Comparison of ENCODE assay signal across 8 cellular contexts in the genomic region with DNA sequence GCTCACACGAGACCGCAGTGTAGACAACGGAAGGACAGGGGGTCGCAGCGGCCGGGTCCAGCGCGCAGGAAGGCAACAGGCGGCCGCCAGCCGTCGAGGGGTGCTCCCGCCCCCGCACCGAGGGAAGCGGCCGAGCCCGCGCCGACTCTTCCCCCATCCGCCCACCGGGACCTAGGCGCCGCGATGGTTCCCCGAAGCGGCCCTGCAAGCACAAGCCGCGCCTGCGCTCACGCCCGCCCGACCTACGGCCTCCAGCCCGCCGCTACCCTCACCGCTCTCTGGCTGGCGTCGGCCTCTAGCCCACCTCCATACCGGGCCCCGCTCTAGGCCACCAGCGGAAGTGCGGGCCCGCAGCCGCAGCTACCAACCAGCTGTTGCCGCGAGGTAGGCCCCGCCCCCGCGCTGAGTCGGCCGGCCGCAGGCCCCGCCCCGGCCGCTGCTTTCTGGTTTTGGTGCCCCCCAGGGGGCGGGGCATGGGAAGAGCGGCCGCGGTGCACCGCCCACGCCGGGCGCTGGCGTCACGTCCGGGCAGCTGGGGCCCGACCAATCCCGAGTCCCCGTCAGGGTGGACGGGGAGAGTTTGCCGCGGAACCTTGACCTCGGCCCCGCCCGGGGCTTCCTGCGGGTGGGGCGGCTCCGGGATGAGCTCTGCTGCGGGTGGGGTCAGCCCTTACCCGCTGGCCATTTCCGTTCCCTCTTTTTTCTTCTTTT. TPM values are rescaled to one million over a fixed set of nuclear protein-coding genes. Genes with fewer than 3 reads are reported as not detected.
DNase-seq lines count a peak whose midpoint lies in the region; ATAC-seq and TF ChIP-seq lines count a peak whose summit lies in the region.

A gene with protein sequence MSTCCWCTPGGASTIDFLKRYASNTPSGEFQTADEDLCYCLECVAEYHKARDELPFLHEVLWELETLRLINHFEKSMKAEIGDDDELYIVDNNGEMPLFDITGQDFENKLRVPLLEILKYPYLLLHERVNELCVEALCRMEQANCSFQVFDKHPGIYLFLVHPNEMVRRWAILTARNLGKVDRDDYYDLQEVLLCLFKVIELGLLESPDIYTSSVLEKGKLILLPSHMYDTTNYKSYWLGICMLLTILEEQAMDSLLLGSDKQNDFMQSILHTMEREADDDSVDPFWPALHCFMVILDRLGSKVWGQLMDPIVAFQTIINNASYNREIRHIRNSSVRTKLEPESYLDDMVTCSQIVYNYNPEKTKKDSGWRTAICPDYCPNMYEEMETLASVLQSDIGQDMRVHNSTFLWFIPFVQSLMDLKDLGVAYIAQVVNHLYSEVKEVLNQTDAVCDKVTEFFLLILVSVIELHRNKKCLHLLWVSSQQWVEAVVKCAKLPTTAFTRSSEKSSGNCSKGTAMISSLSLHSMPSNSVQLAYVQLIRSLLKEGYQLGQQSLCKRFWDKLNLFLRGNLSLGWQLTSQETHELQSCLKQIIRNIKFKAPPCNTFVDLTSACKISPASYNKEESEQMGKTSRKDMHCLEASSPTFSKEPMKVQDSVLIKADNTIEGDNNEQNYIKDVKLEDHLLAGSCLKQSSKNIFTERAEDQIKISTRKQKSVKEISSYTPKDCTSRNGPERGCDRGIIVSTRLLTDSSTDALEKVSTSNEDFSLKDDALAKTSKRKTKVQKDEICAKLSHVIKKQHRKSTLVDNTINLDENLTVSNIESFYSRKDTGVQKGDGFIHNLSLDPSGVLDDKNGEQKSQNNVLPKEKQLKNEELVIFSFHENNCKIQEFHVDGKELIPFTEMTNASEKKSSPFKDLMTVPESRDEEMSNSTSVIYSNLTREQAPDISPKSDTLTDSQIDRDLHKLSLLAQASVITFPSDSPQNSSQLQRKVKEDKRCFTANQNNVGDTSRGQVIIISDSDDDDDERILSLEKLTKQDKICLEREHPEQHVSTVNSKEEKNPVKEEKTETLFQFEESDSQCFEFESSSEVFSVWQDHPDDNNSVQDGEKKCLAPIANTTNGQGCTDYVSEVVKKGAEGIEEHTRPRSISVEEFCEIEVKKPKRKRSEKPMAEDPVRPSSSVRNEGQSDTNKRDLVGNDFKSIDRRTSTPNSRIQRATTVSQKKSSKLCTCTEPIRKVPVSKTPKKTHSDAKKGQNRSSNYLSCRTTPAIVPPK (N-terminal part only) (minus strand): TSS at position 342 of the 711 bp plus-strand sequence. CDS start 5,558 bp downstream, outside the sequence.

- H3K9ac ChIP-seq in Loucy (ENCODE audit: low read depth, low read length, poor library complexity, severe bottlenecking), result peak within 1 kb of the TSS; percentile 93

- H3K36me3 Mint-ChIP-seq in activated T-helper 2 cell treated with anti-CD3 and anti-CD28 coated beads, Interferon-gamma antibody, Interleukin-2, Interleukin-4, amounts not matched to agents 10 μg/mL and 5 μg/mL and 100 μg/mL, durations not matched to agents 14 hours and 24 hours and 36 hours (ENCODE audit: low read depth), result peaks cover 36% of the 10 kb centered on the region
- H3K36me3 Mint-ChIP-seq in naive thymus-derived CD8-positive, alpha-beta T cell, result peaks cover 0 to 24% (median under 1%) of the 10 kb centered on the region in 3 donors
- H3K36me3 Mint-ChIP-seq in stimulated activated naive B cell treated with anti-CD40 and anti-IgM and Interleukin-4, amounts not matched to agents 10 μg/mL and 1 μg/mL and 100 μg/mL, for 72 hours, result peaks cover 22 to 29% of the 10 kb centered on the region in 2 donors

- peak within 1 kb of the TSS; percentile 98 for H3K4me3 ChIP-seq in H7 (ENCODE audit: insufficient read depth, low read depth, low read length)
- H3K4me3 ChIP-seq in Loucy (ENCODE audit: low read length, poor library complexity, severe bottlenecking), result peak within 1 kb of the TSS; percentile 82
- H3K4me3 ChIP-seq in RWPE2 (ENCODE audit: severe bottlenecking), result peak within 1 kb of the TSS; percentile 95
- peak within 1 kb of the TSS; percentile 82 for H3K4me3 ChIP-seq in fibroblast of mammary gland (ENCODE audit: control insufficient read depth, low read depth, low read length)

- intact Hi-C loops in activated T-helper 2 cell treated with anti-CD3 and anti-CD28 coated beads, Interferon-gamma antibody, Interleukin-2, Interleukin-4, amounts not matched to agents 10 μg/mL and 5 μg/mL and 100 μg/mL, durations not matched to agents 14 hours and 24 hours and 36 hours (cut with micrococcal nuclease), result loop anchor here (1.0 to 10.0 kb wide), 4 partner anchors 52 to 1100 kb away; partner anchors contain the start of genes PRRC2B and TTF1

- H3K9me2 ChIP-seq in Loucy (replicated peaks; ENCODE audit: low read depth, low read length), result no peaks in the 10 kb centered on the region

- H3F3A ChIP-seq in Loucy (ENCODE audit: low read depth), result peaks cover 9% of the 10 kb centered on the region; the same call in 1 of the 2 replicates

- H3K4me2 ChIP-seq in Loucy (ENCODE audit: low read depth, low read length, poor library complexity, severe bottlenecking), result peak within 1 kb of the TSS; percentile 96

- H2AFZ ChIP-seq in Loucy (ENCODE audit: low read length), result peak within 1 kb of the TSS; percentile 86

- H3K4me3 Mint-ChIP-seq in activated T-helper 2 cell treated with anti-CD3 and anti-CD28 coated beads, Interferon-gamma antibody, Interleukin-2, Interleukin-4, amounts not matched to agents 10 μg/mL and 5 μg/mL and 100 μg/mL, durations not matched to agents 14 hours and 24 hours and 36 hours (ENCODE audit: low read depth), result peak within 1 kb of the TSS; percentile 91
- H3K4me3 Mint-ChIP-seq in naive thymus-derived CD8-positive, alpha-beta T cell, result peak within 1 kb of the TSS; percentile 66 to 96 (median 92)
- peak within 1 kb of the TSS; percentile 94 to 97 for H3K4me3 Mint-ChIP-seq in stimulated activated naive B cell treated with anti-CD40 and anti-IgM and Interleukin-4, amounts not matched to agents 10 μg/mL and 1 μg/mL and 100 μg/mL, for 72 hours

- no peaks in the 10 kb centered on the region for H3K27me3 ChIP-seq in H7 (ENCODE audit: control insufficient read depth, insufficient read depth, low read length)
- H3K27me3 ChIP-seq in Loucy (ENCODE audit: insufficient read depth, low read length, poor library complexity, severe bottlenecking), result no peaks in the 10 kb centered on the region
- no peaks in the 10 kb centered on the region for H3K27me3 ChIP-seq in RWPE2 (ENCODE audit: insufficient read depth, poor library complexity, severe bottlenecking)

- peak; percentile 97 for DNase-seq in ELR (ENCODE audit: low read depth)
- peak; percentile 100 for DNase-seq in H7
- peak; percentile 95 for DNase-seq in RWPE2 (ENCODE audit: low spot score)
- peak; percentile 89 for DNase-seq in activated T-helper 2 cell treated with anti-CD3 and anti-CD28 coated beads, Interferon-gamma antibody, Interleukin-2, Interleukin-4, amounts not matched to agents 10 μg/mL and 5 μg/mL and 100 μg/mL, durations not matched to agents 14 hours and 24 hours and 36 hours (ENCODE audit: low spot score)
- peak; percentile 94 for DNase-seq in fibroblast of mammary gland (ENCODE audit: low read depth)
- DNase-seq in naive thymus-derived CD8-positive, alpha-beta T cell, result peak; percentile 84 to 97 (median 92)
- peak; percentile 93 for DNase-seq in stimulated activated naive B cell treated with anti-CD40 and anti-IgM and Interleukin-4, amounts not matched to agents 10 μg/mL and 1 μg/mL and 100 μg/mL, for 72 hours

- TF ChIP-seq CTCF in Loucy (conservative IDR thresholded peaks at IDR 0.05; ENCODE audit: low read length) (no peak), RWPE2 (IDR thresholded peaks at IDR 0.05; ENCODE audit: poor library complexity, severe bottlenecking) (no peak), fibroblast of mammary gland (conservative IDR thresholded peaks at IDR 0.05; ENCODE audit: control insufficient read depth, insufficient read depth, low read depth, low read length) (no peak)

- peaks cover 48% of the 10 kb centered on the region for H3K79me2 ChIP-seq in Loucy (ENCODE audit: insufficient read depth, low read length)

- H3K27me3 Mint-ChIP-seq in activated T-helper 2 cell treated with anti-CD3 and anti-CD28 coated beads, Interferon-gamma antibody, Interleukin-2, Interleukin-4, amounts not matched to agents 10 μg/mL and 5 μg/mL and 100 μg/mL, durations not matched to agents 14 hours and 24 hours and 36 hours (ENCODE audit: low read depth), result no peaks in the 10 kb centered on the region
- H3K27me3 Mint-ChIP-seq in naive thymus-derived CD8-positive, alpha-beta T cell, result peaks cover 0 to 1% (median 0%) of the 10 kb centered on the region in 5 donors
- no peaks in the 10 kb centered on the region for H3K27me3 Mint-ChIP-seq in stimulated activated naive B cell treated with anti-CD40 and anti-IgM and Interleukin-4, amounts not matched to agents 10 μg/mL and 1 μg/mL and 100 μg/mL, for 72 hours

- H3K9me3 Mint-ChIP-seq in activated T-helper 2 cell treated with anti-CD3 and anti-CD28 coated beads, Interferon-gamma antibody, Interleukin-2, Interleukin-4, amounts not matched to agents 10 μg/mL and 5 μg/mL and 100 μg/mL, durations not matched to agents 14 hours and 24 hours and 36 hours, result no peaks in the 10 kb centered on the region
- no peaks in the 10 kb centered on the region for H3K9me3 Mint-ChIP-seq in naive thymus-derived CD8-positive, alpha-beta T cell
- peaks cover 4% of the 10 kb centered on the region in 2 donors for H3K9me3 Mint-ChIP-seq in stimulated activated naive B cell treated with anti-CD40 and anti-IgM and Interleukin-4, amounts not matched to agents 10 μg/mL and 1 μg/mL and 100 μg/mL, for 72 hours

- H3K36me3 ChIP-seq in H7 (replicated peaks; ENCODE audit: control insufficient read depth, insufficient read depth, low read length) (peaks cover 16% of the 10 kb centered on the region), Loucy (ENCODE audit: insufficient read depth, low read length) (no peaks in the 10 kb centered on the region; the same call in 1 of the 2 replicates), RWPE2 (ENCODE audit: low read depth) (peaks cover 42% of the 10 kb centered on the region)

- POLR2A ChIA-PET in naive thymus-derived CD8-positive, alpha-beta T cell (lab: Charles Lee), result interaction anchor here (0.7 to 3.0 kb wide), 13 partner anchors 9 to 676 kb away, joined by 3 to 13 read pairs (median 4); partner anchors contain the start of genes DDX31, GTF3C4, GTF3C5 and TSC1

- H3K9me3 ChIP-seq in Loucy (ENCODE audit: insufficient read depth, low read depth, low read length) (no peaks in the 10 kb centered on the region), RWPE2 (ENCODE audit: severe bottlenecking) (no peaks in the 10 kb centered on the region)

- peaks cover 37% of the 10 kb centered on the region for H3K4me1 Mint-ChIP-seq in activated T-helper 2 cell treated with anti-CD3 and anti-CD28 coated beads, Interferon-gamma antibody, Interleukin-2, Interleukin-4, amounts not matched to agents 10 μg/mL and 5 μg/mL and 100 μg/mL, durations not matched to agents 14 hours and 24 hours and 36 hours (ENCODE audit: low read depth)
- H3K4me1 Mint-ChIP-seq in naive thymus-derived CD8-positive, alpha-beta T cell, result peaks cover 20 to 47% (median 41%) of the 10 kb centered on the region in 4 donors
- peaks cover 27 to 47% of the 10 kb centered on the region in 2 donors for H3K4me1 Mint-ChIP-seq in stimulated activated naive B cell treated with anti-CD40 and anti-IgM and Interleukin-4, amounts not matched to agents 10 μg/mL and 1 μg/mL and 100 μg/mL, for 72 hours

- H4K20me1 ChIP-seq in Loucy (ENCODE audit: insufficient read depth, low read length, poor library complexity, severe bottlenecking), result peaks cover 42% of the 10 kb centered on the region

- peak within 1 kb of the TSS; percentile 47 for H3K27ac ChIP-seq in RWPE2 (ENCODE audit: poor library complexity, severe bottlenecking)

- peaks cover 41% of the 10 kb centered on the region for H3K4me1 ChIP-seq in Loucy (ENCODE audit: insufficient read depth, low read length, poor library complexity, severe bottlenecking)
- H3K4me1 ChIP-seq in RWPE2 (ENCODE audit: insufficient read depth, poor library complexity, severe bottlenecking), result peaks cover 36% of the 10 kb centered on the region

- H3K27ac Mint-ChIP-seq in activated T-helper 2 cell treated with anti-CD3 and anti-CD28 coated beads, Interferon-gamma antibody, Interleukin-2, Interleukin-4, amounts not matched to agents 10 μg/mL and 5 μg/mL and 100 μg/mL, durations not matched to agents 14 hours and 24 hours and 36 hours, result peak within 1 kb of the TSS; percentile 93
- peak within 1 kb of the TSS; percentile 95 to 99 (median 97) for H3K27ac Mint-ChIP-seq in naive thymus-derived CD8-positive, alpha-beta T cell
- H3K27ac Mint-ChIP-seq in stimulated activated naive B cell treated with anti-CD40 and anti-IgM and Interleukin-4, amounts not matched to agents 10 μg/mL and 1 μg/mL and 100 μg/mL, for 72 hours, result peak within 1 kb of the TSS; percentile 99

- ATAC-seq in RWPE2 (ENCODE audit: low read depth), result peak; percentile 92
- ATAC-seq in naive thymus-derived CD8-positive, alpha-beta T cell, result peak; percentile 86 to 89
- peak; percentile 88 to 91 for ATAC-seq in stimulated activated naive B cell treated with anti-CD40 and anti-IgM and Interleukin-4, amounts not matched to agents 10 μg/mL and 1 μg/mL and 100 μg/mL, for 72 hours (replicated peaks)

RNA-seq across cellular contexts. Expression of the gene that starts here (rescaled TPM):
- 22.2 and 28.1 TPM in 2 replicates for total RNA-seq in H7 (2014; rRNA removed; shearing (Covaris generic))
- total RNA-seq in activated T-helper 2 cell treated with anti-CD3 and anti-CD28 coated beads, Interferon-gamma antibody, Interleukin-2, Interleukin-4, amounts not matched to agents 10 μg/mL and 5 μg/mL and 100 μg/mL, durations not matched to agents 14 hours and 24 hours and 36 hours, result 49.8 and 51.0 TPM in 2 replicates
- total RNA-seq in naive thymus-derived CD8-positive, alpha-beta T cell, result 10 to 100 TPM; 80.5 to 84.8 TPM
- 10 to 100 TPM; 21.4 to 29.1 (median 25.9) TPM for polyA plus RNA-seq in naive thymus-derived CD8-positive, alpha-beta T cell

Comparison
In these comparisons a context has a peak if more than half of its experiments do, and no peak if none do; other contexts are left out.
1. Peak in every context shown above with its lines: DNase-seq, ATAC-seq, H3K4me3 ChIP-seq and H3K27ac ChIP-seq.